ENCODE assay signal across 26 cellular contexts in genomic region chr2:80715433-80715832, GRCh38.
"Had no signal": no experiment of that assay in that cellular context is flagged by ENCODE, and none has a peak within 500 bp of the region (broad histone marks: within the 10 kb centered on the region; RNA-seq: fewer than 3 reads in every experiment).

No MANE protein-coding gene starts in this region.

- H3K4me3 ChIP-seq: colonic mucosa, esophagus squamous epithelium, gastrocnemius medialis, heart right ventricle, left lung, lung had no signal

- DNase-seq: colonic mucosa; cortex of kidney; effector CD8-positive, alpha-beta T cell; effector memory CD8-positive, alpha-beta T cell; endodermal cell; erythroblast; esophagus squamous epithelium; foreskin fibroblast; foreskin melanocyte; gastrocnemius medialis; glutamatergic neuron; head of caudate nucleus; heart right ventricle; hippocampal formation; left cardiac atrium; left lung; left ventricle myocardium superior; mammary epithelial cell; mesendoderm; midbrain; naive thymus-derived CD4-positive, alpha-beta T cell had no signal

- H3K9me3 ChIP-seq: colonic mucosa, gastrocnemius medialis, heart right ventricle, left lung had no signal

- H3K27ac Mint-ChIP-seq: dendritic cell treated with granulocyte-macrophage colony-stimulating factor and Interleukin-4, amounts not matched to agents 40 ng/mL and 50 ng/mL, for 4 days; effector memory CD8-positive, alpha-beta T cell; endodermal cell; memory B cell; naive thymus-derived CD4-positive, alpha-beta T cell had no signal

- H3K27me3 Mint-ChIP-seq: dendritic cell treated with granulocyte-macrophage colony-stimulating factor and Interleukin-4, amounts not matched to agents 40 ng/mL and 50 ng/mL, for 4 days; effector memory CD8-positive, alpha-beta T cell; memory B cell; naive thymus-derived CD4-positive, alpha-beta T cell had no signal

- H3K36me3 Mint-ChIP-seq: memory B cell; naive thymus-derived CD4-positive, alpha-beta T cell had no signal

- H3K36me3 ChIP-seq: colonic mucosa, esophagus squamous epithelium, gastrocnemius medialis, heart right ventricle, left lung had no signal

- H3K27me3 ChIP-seq: colonic mucosa, esophagus squamous epithelium, gastrocnemius medialis, heart right ventricle, left lung had no signal

- H3K27ac ChIP-seq: colonic mucosa, epithelial cell of prostate, esophagus squamous epithelium, gastrocnemius medialis, heart right ventricle, left lung had no signal

- ATAC-seq: effector memory CD8-positive, alpha-beta T cell; esophagus mucosa; gastrocnemius medialis; heart right ventricle; left cardiac atrium; left lung; left ventricle myocardium superior; naive thymus-derived CD4-positive, alpha-beta T cell had no signal

- H3K4me3 Mint-ChIP-seq: dendritic cell treated with granulocyte-macrophage colony-stimulating factor and Interleukin-4, amounts not matched to agents 40 ng/mL and 50 ng/mL, for 4 days; effector memory CD8-positive, alpha-beta T cell; endodermal cell; memory B cell; naive thymus-derived CD4-positive, alpha-beta T cell had no signal

- H3K4me1 Mint-ChIP-seq: endodermal cell; memory B cell; naive thymus-derived CD4-positive, alpha-beta T cell had no signal

- H3K9me3 Mint-ChIP-seq: endodermal cell had no signal

- H3K4me1 ChIP-seq: colonic mucosa, esophagus squamous epithelium, gastrocnemius medialis, heart right ventricle, left lung had no signal
